In genomic region chr20:35447082-35447789, GRCh38 we compare ENCODE assay signal across 8 cellular contexts. TPM values are rescaled to one million over a fixed set of nuclear protein-coding genes. Genes with fewer than 3 reads are reported as not detected.
A peak's percentile ranks its signal among the peaks of the same experiment; 100 is the strongest.
DNase-seq lines count a peak whose midpoint lies in the region; ATAC-seq and TF ChIP-seq lines count a peak whose summit lies in the region.

No MANE protein-coding gene starts in this region.

- TF ChIP-seq POLR2A in NB4 (IDR thresholded peaks at IDR 0.05; ENCODE audit: extremely low read depth, insufficient read length) (no peak), transverse colon (IDR thresholded peaks at IDR 0.05) (no peak)

- TF ChIP-seq CTCF in NB4 (IDR thresholded peaks at IDR 0.05; ENCODE audit: low read depth, low read length) = peak; percentile 97
- peak; percentile 97 for TF ChIP-seq CTCF in cardiac muscle cell (IDR thresholded peaks at IDR 0.05; ENCODE audit: low read depth, low read length)
- peak; percentile 91 to 96 (median 93) for TF ChIP-seq CTCF in transverse colon (IDR thresholded peaks at IDR 0.05)

- H3K4me1 ChIP-seq in cardiac muscle cell (ENCODE audit: low read depth) (no peaks in the 10 kb centered on the region), transverse colon (peaks cover 0 to 6% (median 2%) of the 10 kb centered on the region in 4 donors)

- H3K27ac ChIP-seq in cardiac muscle cell = no peak overlapping the region
- no peak overlapping the region for H3K27ac ChIP-seq in transverse colon

- H3K27me3 ChIP-seq in cardiac muscle cell (no peaks in the 10 kb centered on the region), transverse colon (peaks cover 8% of the 10 kb centered on the region)

- no peaks in the 10 kb centered on the region for H3K36me3 Mint-ChIP-seq in activated naive CD4-positive, alpha-beta T cell treated with anti-CD3 and anti-CD28 coated beads, Interleukin-2, amount 50 U/mL, for 72 hours

- in situ Hi-C loops in transverse colon (cut with MboI; ENCODE audit: low pct_ligation_motif_present in 1 of 4, low pct_unique_long_range_greater_than_20kb in 1 of 4, low sequenced_read_pairs in 3 of 4) = loop anchor here (10.0 to 25.0 kb wide), 3 partner anchors 142 to 310 kb away; partner anchors contain the start of genes EDEM2 (in 2 of the 4) and FAM83C (in 1 of the 4)

- H3K9me3 Mint-ChIP-seq in activated naive CD4-positive, alpha-beta T cell treated with anti-CD3 and anti-CD28 coated beads, Interleukin-2, amount 50 U/mL, for 72 hours = no peaks in the 10 kb centered on the region

- TF ChIP-seq EP300 in transverse colon (IDR thresholded peaks at IDR 0.05; ENCODE audit: low read depth) = no peak

- DNase-seq in 8988T (peak; percentile 50), NB4 (ENCODE audit: low read depth) (peak; percentile 88), cardiac muscle cell (ENCODE audit: low read depth in 1 of 2, low spot score in 1 of 2) (peak; percentile 76 to 84), posterior cingulate gyrus (peak; percentile 73 to 97 (median 92)), transverse colon (peak; percentile 93)
- DNase-seq in activated naive CD4-positive, alpha-beta T cell treated with anti-CD3 and anti-CD28 coated beads, Interleukin-2, amount 50 U/mL, for 72 hours (ENCODE audit: low spot score in 2 of 2) = peak; percentile 84 to 98

- no peaks in the 10 kb centered on the region for H3K9me3 ChIP-seq in cardiac muscle cell (ENCODE audit: low read depth)
- no peaks in the 10 kb centered on the region for H3K9me3 ChIP-seq in transverse colon

- intact Hi-C loops in posterior cingulate gyrus (cut with DNase I) (loop anchor here (2.0 kb wide), 1 partner anchor 142 kb away; no protein-coding TSS in a partner anchor), transverse colon (cut with DNase I; ENCODE audit: low total_unique reads) (loop anchor here (10.0 kb wide), 1 partner anchor 302 kb away; the partner anchor contains the start of gene EDEM2)

- peak overlapping the region in 1 of 2 donors; percentile 84 for H3K27ac Mint-ChIP-seq in activated naive CD4-positive, alpha-beta T cell treated with anti-CD3 and anti-CD28 coated beads, Interleukin-2, amount 50 U/mL, for 72 hours

- ATAC-seq in GM18511 (IDR thresholded peaks at IDR 0.05; ENCODE audit: unreplicated experiment) (peak; percentile 51), SK-N-SH treated with all-trans-retinoic acid at 6 μM for 48 hours (peak; percentile 88)
- ATAC-seq in activated naive CD4-positive, alpha-beta T cell treated with anti-CD3 and anti-CD28 coated beads, Interleukin-2, amount 50 U/mL, for 72 hours = peak; percentile 96 to 98

- 0 to 2% methylated on average over 5 to 11 of the region's 11 CpGs for WGBS in transverse colon (ENCODE audit: low coverage in 1 of 2), 2 donors

- H3K36me3 ChIP-seq in cardiac muscle cell (no peaks in the 10 kb centered on the region), transverse colon (no peaks in the 10 kb centered on the region)

- peak overlapping the region; percentile 53 for H3K4me3 ChIP-seq in NB4 (ENCODE audit: low read depth, low read length)
- H3K4me3 ChIP-seq in cardiac muscle cell = no peak overlapping the region
- peak overlapping the region in 3 of 4 donors; percentile 28 to 49 (median 34) for H3K4me3 ChIP-seq in transverse colon

TF ChIP-seq in SK-N-SH treated with all-trans-retinoic acid at 6 μM for 48 hours, 23 proteins besides CTCF, POLR2A, EP300 and RAD21:
- TF ChIP-seq CREB5 (CRISPR knock-in tag; IDR thresholded peaks at IDR 0.05; ENCODE audit: low read depth) (no peak), POU6F1 (CRISPR knock-in tag; IDR thresholded peaks at IDR 0.05; ENCODE audit: borderline replicate concordance, low read depth) (no peak), ZFP30 (CRISPR knock-in tag; IDR thresholded peaks at IDR 0.05) (no peak), CSDC2 (CRISPR knock-in tag; IDR thresholded peaks at IDR 0.05) (no peak), ZFP3 (CRISPR knock-in tag; IDR thresholded peaks at IDR 0.05) (no peak), TCF4 (CRISPR knock-in tag; IDR thresholded peaks at IDR 0.05; ENCODE audit: borderline replicate concordance) (no peak), ZNF70 (CRISPR knock-in tag; IDR thresholded peaks at IDR 0.05) (no peak), GLIS3 (CRISPR knock-in tag; IDR thresholded peaks at IDR 0.05) (no peak), ISL1 (CRISPR knock-in tag; IDR thresholded peaks at IDR 0.05) (no peak)

RNA-seq across cellular contexts. Expression of gene CEP250, which starts 8.2 kb away (rescaled TPM):
- total RNA-seq in activated naive CD4-positive, alpha-beta T cell treated with anti-CD3 and anti-CD28 coated beads, Interleukin-2, amount 50 U/mL, for 72 hours = 10 to 100 TPM; 62.5 to 74.7 TPM
- total RNA-seq in cardiac muscle cell = 32.3 and 61.5 TPM in 2 replicates
- 39.1 and 49.1 TPM in 2 replicates for polyA plus RNA-seq in cardiac muscle cell
- 10 to 100 TPM; 22.8 to 38.6 (median 28.7) TPM for total RNA-seq in transverse colon

RNA-seq across cellular contexts. Expression of gene GDF5, which starts 9.2 kb away (rescaled TPM):
- under 1 TPM in 1 of 2 donors, not detected in 1; 0.11 TPM for total RNA-seq in activated naive CD4-positive, alpha-beta T cell treated with anti-CD3 and anti-CD28 coated beads, Interleukin-2, amount 50 U/mL, for 72 hours
- total RNA-seq in cardiac muscle cell = 0.78 and 1.0 TPM in 2 replicates
- 0.91 and 1.2 TPM in 2 replicates for polyA plus RNA-seq in cardiac muscle cell
- 1 to 10 TPM in 1 of 4 donors, under 1 TPM in 2, not detected in 1; 0.32 to 2.2 (median 0.40) TPM for total RNA-seq in transverse colon

RNA-seq across cellular contexts. Expression of gene UQCC1, which starts 35.5 kb away (rescaled TPM):
- total RNA-seq in activated naive CD4-positive, alpha-beta T cell treated with anti-CD3 and anti-CD28 coated beads, Interleukin-2, amount 50 U/mL, for 72 hours = 10 to 100 TPM; 58.7 to 69.7 TPM
- 65.6 and 74.4 TPM in 2 replicates for total RNA-seq in cardiac muscle cell
- 96.9 and 101 TPM in 2 replicates for polyA plus RNA-seq in cardiac muscle cell
- 10 to 100 TPM; 24.7 to 70.8 (median 44.5) TPM for total RNA-seq in transverse colon
